In the genomic region with DNA sequence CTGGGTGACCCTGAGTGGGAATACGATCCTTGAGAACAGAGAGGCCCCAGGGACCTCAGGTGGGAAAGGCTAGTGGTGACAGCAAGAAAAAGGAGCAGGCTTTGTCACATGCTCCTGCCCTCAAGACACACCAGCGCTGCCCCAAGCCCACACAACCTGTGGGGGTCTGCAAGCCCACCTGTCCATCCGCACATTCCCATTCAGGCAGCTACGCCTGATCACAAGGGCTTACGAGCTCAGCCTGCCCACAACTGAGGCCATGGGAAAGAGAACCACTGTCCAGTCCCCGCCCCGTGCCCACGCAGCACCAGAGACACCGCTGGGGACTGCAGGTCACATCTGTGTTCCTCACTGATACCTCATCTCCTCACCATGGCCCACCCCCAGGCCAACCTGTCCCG, we compare ENCODE assay signal across 20 cellular contexts. TPM values are rescaled to one million over a fixed set of nuclear protein-coding genes. Genes with fewer than 3 reads are reported as not detected.
"Had no signal": no experiment of that assay in that cellular context is flagged by ENCODE, and none has a peak within 500 bp of the region (broad histone marks: within the 10 kb centered on the region; RNA-seq: fewer than 3 reads in every experiment).

No MANE protein-coding gene starts in this region.

- H3K27ac ChIP-seq: coronary artery, foreskin keratinocyte, neutrophil had no signal

- H3K9me3 ChIP-seq: neutrophil had no signal

- H3K4me3 ChIP-seq: coronary artery, smooth muscle cell had no signal

- H3K36me3 ChIP-seq: neutrophil had no signal

- H3K4me1 ChIP-seq: foreskin keratinocyte had no signal

- ATAC-seq: foreskin keratinocyte; left lobe of liver; naive thymus-derived CD4-positive, alpha-beta T cell; stimulated activated naive B cell treated with anti-CD40 and anti-IgM and Interleukin-4, amounts not matched to agents 10 μg/mL and 1 μg/mL and 100 μg/mL, for 72 hours had no signal

- DNase-seq: central memory CD4-positive, alpha-beta T cell; effector CD4-positive, alpha-beta T cell; endodermal cell; erythroblast; foreskin keratinocyte; hypothalamus; kidney glomerular epithelial cell; mesendoderm; naive thymus-derived CD4-positive, alpha-beta T cell; nephron progenitor cell; stimulated activated CD4-positive, alpha-beta T cell treated with anti-CD3 and anti-CD28 coated beads, Interleukin-4, amount 100 ng/mL, for 24 hours; stimulated activated naive B cell treated with anti-CD40 and anti-IgM and Interleukin-4, amounts not matched to agents 10 μg/mL and 1 μg/mL and 100 μg/mL, for 72 hours; stimulated activated naive CD8-positive, alpha-beta T cell treated with anti-CD3 and anti-CD28 coated beads, Interleukin-15, amount 100 ng/mL, for 72 hours; trophoblast cell had no signal

- H3K27me3 ChIP-seq: foreskin keratinocyte, neutrophil had no signal

RNA-seq across cellular contexts. Expression of a gene that starts 26.7 kb away (rescaled TPM):
- total RNA-seq: chondrocyte; left lobe of liver; mononuclear cell; naive thymus-derived CD4-positive, alpha-beta T cell; smooth muscle cell had no signal
- polyA plus RNA-seq: foreskin keratinocyte; naive thymus-derived CD4-positive, alpha-beta T cell; smooth muscle cell had no signal
